6 cellular contexts compared by ENCODE assay signal in the genomic region with DNA sequence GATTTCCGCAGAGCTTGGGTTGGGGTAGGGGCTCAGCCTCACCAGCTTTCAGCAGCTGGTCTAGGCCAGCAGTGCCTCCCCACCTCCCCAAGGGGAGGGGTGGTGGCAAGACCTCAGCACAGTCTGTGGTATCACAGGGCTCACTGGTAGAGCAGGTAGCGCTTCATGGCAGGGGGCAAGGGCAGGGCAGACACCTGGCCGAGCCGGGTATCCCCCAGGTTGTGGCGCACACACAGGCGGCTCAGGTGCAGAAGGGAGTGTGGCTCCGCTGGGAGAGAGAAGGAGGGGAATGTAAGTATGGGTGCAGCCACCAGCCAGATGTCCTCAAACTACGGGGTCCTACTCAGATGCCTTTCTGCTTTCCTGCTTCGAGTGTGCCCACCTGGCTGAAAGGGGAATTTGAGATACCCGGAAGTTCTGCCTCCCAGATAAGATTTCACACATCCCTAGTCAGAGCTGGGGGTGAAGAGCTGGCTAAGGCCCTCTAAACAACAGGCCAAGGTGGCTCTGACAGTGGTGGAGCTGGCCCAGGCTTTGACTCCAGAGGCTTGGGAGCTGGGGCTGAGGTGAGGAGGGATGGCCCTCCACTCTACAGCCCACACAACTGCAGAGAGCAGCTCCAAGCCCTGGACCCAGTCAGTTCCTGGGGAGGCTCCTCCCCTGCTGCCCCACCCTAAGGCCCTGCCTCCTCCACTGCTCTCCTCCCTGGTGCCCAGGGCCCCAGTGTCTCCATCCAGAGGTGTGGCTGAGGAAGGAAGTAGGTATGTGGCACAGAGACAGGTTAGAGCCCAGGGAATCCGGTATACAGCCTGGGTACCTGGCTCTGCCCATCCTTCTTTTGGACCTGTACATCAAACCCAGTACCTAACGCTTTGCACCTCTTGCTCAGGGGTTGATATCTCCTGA. TPM values are rescaled to one million over a fixed set of nuclear protein-coding genes. Genes with fewer than 3 reads are reported as not detected.
A peak's percentile ranks its signal among the peaks of the same experiment; 100 is the strongest.
DNase-seq lines count a peak whose midpoint lies in the region; ATAC-seq and TF ChIP-seq lines count a peak whose summit lies in the region.

No MANE protein-coding gene starts in this region.

- TF ChIP-seq CTCF in VCaP (conservative IDR thresholded peaks at IDR 0.05) = no peak

- H3K27ac ChIP-seq in VCaP = peak overlapping the region; percentile 99

- no peak for ATAC-seq in GM18520 (IDR thresholded peaks at IDR 0.05; ENCODE audit: unreplicated experiment)
- ATAC-seq in HG03196 (IDR thresholded peaks at IDR 0.05; ENCODE audit: unreplicated experiment) = no peak

- H3K27ac Mint-ChIP-seq in immature natural killer cell = peak overlapping the region; percentile 31 to 91 (median 87)

- peaks cover 57 to 59% of the 10 kb centered on the region in 2 donors for H3K4me1 Mint-ChIP-seq in immature natural killer cell

- peaks cover 0 to 13% (median 8%) of the 10 kb centered on the region in 3 donors for H3K36me3 Mint-ChIP-seq in immature natural killer cell

- peak; percentile 29 for DNase-seq in NOMO-1 treated with dmso at 0.1 percent for 144 hours (lab: John Stamatoyannopoulos, UW; ENCODE audit: unreplicated experiment)
- no peak for DNase-seq in NOMO-1 treated with DMSO at 0.1 percent for 48 hours (lab: John Stamatoyannopoulos, UW; ENCODE audit: unreplicated experiment)
- DNase-seq in immature natural killer cell = no peak

- peak overlapping the region; percentile 88 to 92 (median 91) for H3K4me3 Mint-ChIP-seq in immature natural killer cell

- no peaks in the 10 kb centered on the region for H3K9me3 Mint-ChIP-seq in immature natural killer cell

- H3K27me3 Mint-ChIP-seq in immature natural killer cell (ENCODE audit: low read depth in 3 of 3) = peaks cover 2 to 7% (median 6%) of the 10 kb centered on the region in 3 donors

RNA-seq across cellular contexts. Expression of a gene that starts 1.8 kb away (rescaled TPM):
- polyA plus RNA-seq in immature natural killer cell = 10 to 100 TPM; 11.2 to 17.0 (median 11.4) TPM

RNA-seq across cellular contexts. Expression of a gene that starts 4.0 kb away (rescaled TPM):
- 1,000 to 10,000 TPM in 1 of 3 donors, 100 to 1,000 TPM in 2; 801 to 1,209 (median 811) TPM for polyA plus RNA-seq in immature natural killer cell

RNA-seq across cellular contexts. Expression of a gene that starts 19.4 kb away (rescaled TPM):
- polyA plus RNA-seq in immature natural killer cell = 10 to 100 TPM; 41.3 to 54.0 (median 52.0) TPM

RNA-seq across cellular contexts. Expression of a gene that starts 20.2 kb away (rescaled TPM):
- 1 to 10 TPM in 1 of 3 donors, under 1 TPM in 1, not detected in 1; 0.99 to 1.5 TPM for polyA plus RNA-seq in immature natural killer cell

RNA-seq across cellular contexts. Expression of a gene that starts 30.6 kb away (rescaled TPM):
- polyA plus RNA-seq in immature natural killer cell = not detected
